In genomic region chr10:101233863-101234262, GRCh38 we compare ENCODE assay signal across 31 cellular contexts. TPM values are rescaled to one million over a fixed set of nuclear protein-coding genes. Genes with fewer than 3 reads are reported as not detected.
"Had no signal": no experiment of that assay in that cellular context is flagged by ENCODE, and none has a peak within 500 bp of the region (broad histone marks: within the 10 kb centered on the region; RNA-seq: fewer than 3 reads in every experiment).

No MANE protein-coding gene starts in this region.

- FAIRE-seq: islet of Langerhans, kidney, small intestine, urothelium cell line had no signal

- H3K4me3 ChIP-seq: hepatocyte, left lung, lower lobe of right lung, neural progenitor cell, ovary, spleen, suprapubic skin, thoracic aorta, tibial artery, upper lobe of right lung had no signal

- H2AFZ ChIP-seq: hepatocyte, neural progenitor cell had no signal

- H3K9ac ChIP-seq: neural progenitor cell had no signal

- H3K27ac ChIP-seq: hepatocyte, left lung, lower lobe of right lung, neural progenitor cell, neutrophil, ovary, spleen, suprapubic skin, thoracic aorta, tibial artery, upper lobe of right lung had no signal

- H3K79me2 ChIP-seq: hepatocyte had no signal

- DNase-seq: kidney; left colon; left lung; lower lobe of right lung; mammary epithelial cell; mesenchymal stem cell; naive B cell; natural killer cell; nephron progenitor cell; occipital lobe; ovary; right cardiac atrium; small intestine; spleen; stimulated activated CD4-positive, alpha-beta T cell treated with anti-CD3 and anti-CD28 coated beads, Interleukin-4, amount 100 ng/mL, for 24 hours; stimulated activated naive CD4-positive, alpha-beta T cell; tibial artery; upper lobe of right lung had no signal

- H3K4me2 ChIP-seq: hepatocyte, neural progenitor cell had no signal

- H3K36me3 ChIP-seq: left lung, lower lobe of right lung, neural progenitor cell, neutrophil, ovary, spleen, suprapubic skin, thoracic aorta, tibial artery, upper lobe of right lung had no signal

- H3K9me3 ChIP-seq: left lung, lower lobe of right lung, neutrophil, spleen, suprapubic skin, thoracic aorta, upper lobe of right lung had no signal

- ATAC-seq: left colon; left lung; lower lobe of right lung; natural killer cell; right cardiac atrium; sciatic nerve; stimulated activated effector memory CD8-positive, alpha-beta T cell treated with anti-CD3 and anti-CD28 coated beads, Interleukin-12 subunit alpha, Interleukin-12 subunit beta, amount 100 ng/mL, for 72 hours; upper lobe of right lung had no signal

RNA-seq across cellular contexts. Expression of gene LBX1, which starts 4.6 kb away (rescaled TPM):
- total RNA-seq: hepatocyte, kidney, left colon, liver, lower lobe of right lung, mammary epithelial cell, mucosa of gallbladder, natural killer cell, occipital lobe, ovary, progenitor cell of endocrine pancreas, right cardiac atrium, sciatic nerve, spleen, subcutaneous adipose tissue, suprapubic skin, thoracic aorta, upper lobe of right lung had no signal
- polyA plus RNA-seq: hepatocyte, liver, mammary epithelial cell, ovary, right cardiac atrium, small intestine, spleen had no signal
